ENCODE assay signal across 10 cellular contexts in the genomic region with DNA sequence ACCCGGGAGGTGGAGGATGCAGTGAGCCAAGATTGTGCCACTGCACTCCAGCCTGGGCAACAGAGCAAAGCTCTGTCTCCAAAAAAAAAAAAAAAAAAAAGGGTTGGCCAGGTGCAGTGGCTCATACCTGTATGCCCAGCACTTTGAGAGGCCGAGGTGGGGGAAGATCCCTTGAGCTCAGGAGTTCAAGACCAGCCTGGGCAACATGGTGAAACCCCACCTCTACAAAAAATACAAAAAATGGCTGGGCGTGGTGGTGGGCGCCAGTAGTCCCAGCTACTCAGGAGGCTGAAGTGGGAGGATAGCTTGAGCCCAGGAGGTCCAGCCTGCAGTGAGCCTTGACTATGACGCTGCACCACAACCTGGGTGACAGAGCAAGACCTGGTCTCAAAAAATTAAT. TPM values are rescaled to one million over a fixed set of nuclear protein-coding genes. Genes with fewer than 3 reads are reported as not detected.
A peak's percentile ranks its signal among the peaks of the same experiment; 100 is the strongest.
DNase-seq lines count a peak whose midpoint lies in the region; ATAC-seq and TF ChIP-seq lines count a peak whose summit lies in the region.
"Not testable (repeated sequence)": the region's sequence is repeated elsewhere in the genome, so short reads cannot be mapped to it uniquely, and the experiment has no call there.
"Had no signal": no experiment of that assay in that cellular context is flagged by ENCODE, and none has a peak within 500 bp of the region (broad histone marks: within the 10 kb centered on the region; RNA-seq: fewer than 3 reads in every experiment).

No MANE protein-coding gene starts in this region.

- H2AFZ ChIP-seq in ACC112 (ENCODE audit: low read length, unreplicated experiment); parathyroid adenoma: not testable (repeated sequence)

- H3K4me1 ChIP-seq in ACC112 (ENCODE audit: control insufficient read depth, insufficient read depth, low read length, unreplicated experiment) (peaks cover 52% of the 10 kb centered on the region), right lobe of liver (peaks cover 0 to 51% (median 16%) of the 10 kb centered on the region in 4 donors), parathyroid adenoma (peaks cover 50% of the 10 kb centered on the region), stomach smooth muscle (ENCODE audit: control insufficient read depth, insufficient read depth, low read length) (peaks cover 69% of the 10 kb centered on the region)

- peak overlapping the region; percentile 52 for H3K27ac Mint-ChIP-seq in activated T-helper 17 cell treated with anti-CD3 and anti-CD28 coated beads, Interleukin-2, amount 50 U/mL, for 72 hours

- ATAC-seq in activated T-helper 17 cell treated with anti-CD3 and anti-CD28 coated beads, Interleukin-2, amount 50 U/mL, for 72 hours (replicated peaks); right lobe of liver: not testable (repeated sequence)

- H3K9ac ChIP-seq in parathyroid adenoma; stomach smooth muscle (ENCODE audit: low read length in 2 of 2): not testable (repeated sequence)

- H3K9me3 ChIP-seq in right lobe of liver; parathyroid adenoma (ENCODE audit: control insufficient read depth, low read length); stomach smooth muscle (ENCODE audit: control insufficient read depth in 2 of 2, low read length in 2 of 2): not testable (repeated sequence)

- WGBS in right lobe of liver (ENCODE audit: insufficient coverage, low coverage, low lambda C conversion rate, missing lambda C conversion rate): 23% methylated on average over 5 of the region's 5 CpGs

- H3K27ac ChIP-seq in ACC112 (ENCODE audit: low read depth, low read length): not testable (repeated sequence)
- H3K27ac ChIP-seq in HL-60 (replicated peaks) (peak overlapping the region; percentile 82), coronary artery (peak overlapping the region; percentile 98 to 100), right lobe of liver (peak overlapping the region; percentile 92 to 96 (median 92)), parathyroid adenoma (peak overlapping the region; percentile 99), stomach smooth muscle (ENCODE audit: low read length) (peak overlapping the region; percentile 89)

- DNase-seq in HL-60 (ENCODE audit: low read depth in 1 of 2, low spot score in 1 of 2); coronary artery (ENCODE audit: low spot score); fibroblast of pulmonary artery (ENCODE audit: low read depth); right lobe of liver: not testable (repeated sequence)

- H3K79me2 ChIP-seq in ACC112 (ENCODE audit: control insufficient read depth, insufficient read depth, low read length, unreplicated experiment) (peaks cover 70% of the 10 kb centered on the region), parathyroid adenoma (peaks cover 17% of the 10 kb centered on the region)

- H3K9me3 Mint-ChIP-seq in activated T-helper 17 cell treated with anti-CD3 and anti-CD28 coated beads, Interleukin-2, amount 50 U/mL, for 72 hours: not testable (repeated sequence)

- not testable (repeated sequence) for H3K27me3 ChIP-seq in ACC112 (ENCODE audit: insufficient read depth, low read length); HL-60 (ENCODE audit: insufficient read depth, poor library complexity, severe bottlenecking); right lobe of liver; parathyroid adenoma (ENCODE audit: control insufficient read depth, insufficient read depth, low read length); stomach smooth muscle (ENCODE audit: control insufficient read depth in 1 of 2, insufficient read depth in 2 of 2, low read length in 2 of 2)

- intact Hi-C loops in right lobe of liver (cut with DNase I): not testable (repeated sequence)

- not testable (repeated sequence) for H3K36me3 Mint-ChIP-seq in activated T-helper 17 cell treated with anti-CD3 and anti-CD28 coated beads, Interleukin-2, amount 50 U/mL, for 72 hours (ENCODE audit: low read depth)

- TF ChIP-seq CTCF in HL-60 (IDR thresholded peaks at IDR 0.05; ENCODE audit: insufficient read depth, low read length); coronary artery (IDR thresholded peaks at IDR 0.05); fibroblast of pulmonary artery (IDR thresholded peaks at IDR 0.05; ENCODE audit: low read length, missing control alignments); right lobe of liver (IDR thresholded peaks at IDR 0.05); parathyroid adenoma (IDR thresholded peaks at IDR 0.05): not testable (repeated sequence)

- H3K4me1 Mint-ChIP-seq in activated T-helper 17 cell treated with anti-CD3 and anti-CD28 coated beads, Interleukin-2, amount 50 U/mL, for 72 hours: not testable (repeated sequence)

- TF ChIP-seq POLR2A in right lobe of liver (IDR thresholded peaks at IDR 0.05): not testable (repeated sequence)

- not testable (repeated sequence) for H3K36me3 ChIP-seq in ACC112 (ENCODE audit: insufficient read depth, low read length); right lobe of liver; parathyroid adenoma (ENCODE audit: control insufficient read depth, insufficient read depth, low read length); stomach smooth muscle (ENCODE audit: control insufficient read depth in 2 of 2, insufficient read depth in 2 of 2, low read length in 2 of 2)

- H3K4me2 ChIP-seq in parathyroid adenoma (ENCODE audit: low read length): not testable (repeated sequence)

- peak overlapping the region; percentile 64; the same call in 1 of the 2 replicates for H3K4me3 ChIP-seq in ACC112 (ENCODE audit: low read depth, low read length)
- H3K4me3 ChIP-seq in HL-60 (replicated peaks; ENCODE audit: insufficient read depth, low read length); parathyroid adenoma (ENCODE audit: low read depth, low read length): not testable (repeated sequence)
- H3K4me3 ChIP-seq in coronary artery: peak overlapping the region; percentile 100
- peak overlapping the region; percentile 97 for H3K4me3 ChIP-seq in fibroblast of pulmonary artery (replicated peaks; ENCODE audit: low read depth, low read length)
- peak overlapping the region; percentile 60 to 92 (median 85) for H3K4me3 ChIP-seq in right lobe of liver
- peak overlapping the region in 1 of 2 donors; percentile 99 for H3K4me3 ChIP-seq in stomach smooth muscle (ENCODE audit: low read length in 2 of 2)

- peak overlapping the region; percentile 85 for H3K4me3 Mint-ChIP-seq in activated T-helper 17 cell treated with anti-CD3 and anti-CD28 coated beads, Interleukin-2, amount 50 U/mL, for 72 hours

- H3K27me3 Mint-ChIP-seq in activated T-helper 17 cell treated with anti-CD3 and anti-CD28 coated beads, Interleukin-2, amount 50 U/mL, for 72 hours: not testable (repeated sequence)

RNA-seq across cellular contexts. Expression of gene CDC42EP4, which starts 2.8 kb away (rescaled TPM):
- 1 to 10 TPM in 1 of 2 donors, under 1 TPM in 1; 0.67 to 2.5 TPM for total RNA-seq in activated T-helper 17 cell treated with anti-CD3 and anti-CD28 coated beads, Interleukin-2, amount 50 U/mL, for 72 hours
- 10 to 100 TPM; 27.5 to 34.9 (median 30.9) TPM for total RNA-seq in right lobe of liver

RNA-seq across cellular contexts. Expression of gene CPSF4L, which starts 47.3 kb away (rescaled TPM):
- not detected for total RNA-seq in activated T-helper 17 cell treated with anti-CD3 and anti-CD28 coated beads, Interleukin-2, amount 50 U/mL, for 72 hours
- total RNA-seq in right lobe of liver: not detected
- total RNA-seq: T-helper 1 cell treated with Interleukin-12 subunit alpha and Interleukin-12 subunit beta and Interleukin-4 antibody, amounts not matched to agents 30 ng/mL and 1 ng/mL, for 36 hours; ureter had no signal

Comparison
In these comparisons a context has a peak if more than half of its experiments do, and no peak if none do; other contexts are left out.
1. RNA of gene CDC42EP4, which starts 2.8 kb away (total RNA-seq): 27.5 to 34.9 TPM in right lobe of liver; 0.67 to 2.5 TPM in activated T-helper 17 cell treated with anti-CD3 and anti-CD28 coated beads, Interleukin-2, amount 50 U/mL, for 72 hours; every median in the first group is over 4 times any median in the second.